ENCODE assay signal across 16 cellular contexts in the genomic region with DNA sequence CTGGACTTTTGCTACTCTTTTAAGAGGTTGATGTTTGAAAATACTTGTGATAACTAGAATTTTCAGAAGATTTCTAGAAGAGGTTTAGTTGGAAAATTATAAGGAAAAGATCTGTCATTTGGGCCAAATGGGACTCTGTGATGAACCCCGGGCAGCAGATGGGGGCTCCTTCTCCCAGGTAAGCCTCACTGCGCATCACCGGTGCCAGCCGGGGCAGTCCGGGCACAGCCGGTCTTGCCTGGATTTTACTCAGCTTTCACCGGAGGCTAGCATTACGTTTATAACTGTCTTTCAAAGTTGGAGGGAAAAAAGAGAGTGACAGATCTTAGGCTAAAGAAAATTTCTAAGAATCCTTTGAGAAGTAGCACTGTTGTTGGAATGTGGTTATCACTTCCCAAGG.
"Had no signal": no experiment of that assay in that cellular context is flagged by ENCODE, and none has a peak within 500 bp of the region (broad histone marks: within the 10 kb centered on the region; RNA-seq: fewer than 3 reads in every experiment).

No MANE protein-coding gene starts in this region.

- DNase-seq: colonic mucosa; foreskin keratinocyte; kidney; left cardiac atrium; left ventricle myocardium superior; natural killer cell; ovary; sigmoid colon; stimulated activated naive CD4-positive, alpha-beta T cell treated with Interleukin-2 at 50 U/mL for 16 hours; thyroid gland had no signal

- H3K27ac Mint-ChIP-seq: natural killer cell, type B pancreatic cell had no signal

- ATAC-seq: foreskin keratinocyte, left cardiac atrium, natural killer cell had no signal

- H3K27me3 Mint-ChIP-seq: type B pancreatic cell had no signal

- H3K4me3 Mint-ChIP-seq: natural killer cell, neural crest cell, type B pancreatic cell had no signal

- H3K4me1 ChIP-seq: colonic mucosa, foreskin keratinocyte, sigmoid colon, suprapubic skin, thyroid gland had no signal

- FAIRE-seq: kidney, urothelium cell line had no signal

- H3K36me3 Mint-ChIP-seq: natural killer cell had no signal

- H3K27ac ChIP-seq: colonic mucosa, foreskin keratinocyte, ovary, right atrium auricular region, sigmoid colon, skin epidermis, suprapubic skin, thyroid gland had no signal

- H3K4me3 ChIP-seq: colonic mucosa, ovary, right atrium auricular region, sigmoid colon, skin epidermis, suprapubic skin, thyroid gland had no signal

- H3K36me3 ChIP-seq: colonic mucosa, ovary, right atrium auricular region had no signal

- H3K27me3 ChIP-seq: colonic mucosa, foreskin keratinocyte, ovary, right atrium auricular region, sigmoid colon, suprapubic skin, thyroid gland had no signal

- H3K9me3 Mint-ChIP-seq: natural killer cell, neural crest cell, type B pancreatic cell had no signal
